Comparison of ENCODE assay signal across 2 cellular contexts in genomic region chr1:246784621-246785535, GRCh38.
TF ChIP-seq lines count a peak whose summit lies in the region.

No MANE protein-coding gene starts in this region.

TF ChIP-seq in SK-N-SH treated with all-trans-retinoic acid at 6 μM for 48 hours, 23 proteins besides CTCF, POLR2A, EP300 and RAD21:
- TF ChIP-seq TSHZ2 (CRISPR knock-in tag; IDR thresholded peaks at IDR 0.05) (no peak), OSR1 (CRISPR knock-in tag; IDR thresholded peaks at IDR 0.05) (no peak), RARB (CRISPR knock-in tag; IDR thresholded peaks at IDR 0.05) (no peak), CSRNP3 (CRISPR knock-in tag; IDR thresholded peaks at IDR 0.05) (no peak), ZNF565 (CRISPR knock-in tag; conservative IDR thresholded peaks at IDR 0.05; ENCODE audit: low read depth) (no peak), ZC3H10 (CRISPR knock-in tag; IDR thresholded peaks at IDR 0.05) (no peak), CREB5 (CRISPR knock-in tag; IDR thresholded peaks at IDR 0.05; ENCODE audit: low read depth) (no peak), POU6F1 (CRISPR knock-in tag; IDR thresholded peaks at IDR 0.05; ENCODE audit: borderline replicate concordance, low read depth) (no peak), PPARA (CRISPR knock-in tag; IDR thresholded peaks at IDR 0.05; ENCODE audit: borderline replicate concordance) (no peak), TCF4 (CRISPR knock-in tag; IDR thresholded peaks at IDR 0.05; ENCODE audit: borderline replicate concordance) (no peak)

TF ChIP-seq in SK-N-SH, 30 proteins besides CTCF, POLR2A, EP300 and RAD21 (continued from another document):
- TF ChIP-seq PBX3 (IDR thresholded peaks at IDR 0.05) (no peak), NRF1 (IDR thresholded peaks at IDR 0.05; ENCODE audit: low read depth, low read length) (no peak), MEF2A (IDR thresholded peaks at IDR 0.05; ENCODE audit: borderline replicate concordance, low read depth) (no peak), RXRA (IDR thresholded peaks at IDR 0.05; ENCODE audit: borderline replicate concordance, low read depth) (no peak), CHD2 (IDR thresholded peaks at IDR 0.05; ENCODE audit: low read length, partially characterized antibody) (no peak), FOSL2 (IDR thresholded peaks at IDR 0.05; ENCODE audit: borderline replicate concordance, low read depth) (no peak), JUND (IDR thresholded peaks at IDR 0.05) (no peak), GABPA (IDR thresholded peaks at IDR 0.05; ENCODE audit: low read depth) (no peak), EZH2phosphoT487 (IDR thresholded peaks at IDR 0.05; ENCODE audit: borderline replicate concordance, low read depth) (no peak), SIN3A (IDR thresholded peaks at IDR 0.05; ENCODE audit: borderline replicate concordance, low read depth, low read length) (no peak), NFIC (IDR thresholded peaks at IDR 0.05; ENCODE audit: borderline replicate concordance) (no peak), SMC3 (IDR thresholded peaks at IDR 0.05; ENCODE audit: low read depth, low read length) (no peak)
